8 cellular contexts compared by ENCODE assay signal in the genomic region with DNA sequence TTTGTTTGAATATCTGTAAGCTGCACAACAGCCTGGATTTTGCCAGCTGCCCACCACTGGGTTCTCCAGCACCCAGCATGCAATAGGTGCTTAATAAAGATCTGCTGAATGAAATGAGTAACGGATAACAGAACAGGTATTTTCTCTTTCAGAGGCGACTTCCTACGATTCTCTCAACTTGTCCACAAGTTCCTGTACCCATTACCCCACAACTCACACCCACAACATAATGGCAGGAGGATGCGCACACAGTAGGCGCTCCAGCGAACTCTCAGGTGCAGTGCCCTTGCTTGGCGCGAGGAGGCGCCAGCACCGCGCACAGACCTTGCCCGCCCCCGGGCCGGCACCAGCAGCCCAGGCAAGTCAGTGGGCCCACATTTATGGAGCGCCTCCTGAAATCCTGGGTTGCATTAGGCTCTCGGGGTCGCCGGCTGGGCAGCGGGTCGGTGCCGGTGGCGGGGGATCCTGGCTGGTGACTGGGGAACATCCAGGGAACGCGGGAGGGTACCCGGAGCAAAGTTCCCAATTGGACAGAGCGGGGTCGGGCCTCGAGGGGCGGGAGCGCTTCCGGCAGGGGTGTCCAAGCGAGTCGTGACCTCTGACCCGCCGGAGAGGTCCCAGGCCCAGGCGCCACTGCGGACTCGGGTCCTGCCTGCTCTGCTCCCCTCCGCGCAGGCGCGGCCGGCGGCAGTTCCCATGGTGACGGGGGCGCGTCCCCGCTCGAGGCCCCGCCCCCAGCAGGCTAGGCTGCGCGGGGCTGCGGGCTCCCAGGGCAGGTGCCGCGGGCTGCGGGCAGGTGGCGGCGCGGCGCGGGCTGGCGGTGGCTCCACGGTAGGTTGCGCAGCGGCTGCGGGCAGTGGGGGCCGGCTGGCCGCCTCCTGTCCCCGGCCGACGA. TPM values are rescaled to one million over a fixed set of nuclear protein-coding genes. Genes with fewer than 3 reads are reported as not detected.
A peak's percentile ranks its signal among the peaks of the same experiment; 100 is the strongest.
DNase-seq lines count a peak whose midpoint lies in the region; ATAC-seq, FAIRE-seq and TF ChIP-seq lines count a peak whose summit lies in the region.

Gene KIAA1671, plus strand, starts transcription at position 775 of the 895 bp plus-strand sequence. CDS start 75,284 bp downstream, outside the sequence.

- in situ Hi-C loops in GM13977 (cut with MboI; ENCODE audit: low pct_unique_long_range_greater_than_20kb, low sequenced_read_pairs, unreplicated experiment): no loop called here

- peak; percentile 81 for TF ChIP-seq CTCF in GM13977 (IDR thresholded peaks at IDR 0.05; ENCODE audit: extremely low read depth, insufficient read depth, missing control alignments)
- peak; percentile 17; the same call in 1 of the 2 replicates for TF ChIP-seq CTCF in OCI-LY1 (IDR thresholded peaks at IDR 0.05; ENCODE audit: low read length)
- peak; percentile 99 to 100 for TF ChIP-seq CTCF in endothelial cell of umbilical vein (IDR thresholded peaks at IDR 0.05; ENCODE audit: extremely low read depth in 1 of 2, insufficient read depth in 1 of 2, low read depth in 1 of 2, low read length in 2 of 2)

- H3K27ac ChIP-seq in OCI-LY1 (ENCODE audit: low read depth, low read length, poor library complexity, severe bottlenecking) (no peak within 1 kb of the TSS), endothelial cell of umbilical vein (ENCODE audit: insufficient read depth, low read depth, low read length) (peak within 1 kb of the TSS; percentile 94), Karpas-422 (ENCODE audit: low read length) (no peak within 1 kb of the TSS)

- peak; percentile 97 for DNase-seq in GM13977 (ENCODE audit: low spot score)
- peak; percentile 84 for DNase-seq in activated T-cell treated with anti-CD3 and anti-CD28 coated beads for 1 hour (ENCODE audit: low read depth)
- peak; percentile 87 for DNase-seq in endothelial cell of umbilical vein (ENCODE audit: low read depth, low spot score)
- DNase-seq in midbrain (lab: John Stamatoyannopoulos, UW): peak; percentile 87
- DNase-seq in stimulated activated CD8-positive, alpha-beta memory T cell treated with anti-CD3 and anti-CD28 coated beads, Interleukin-15, amount 100 ng/mL, for 4 hours (ENCODE audit: low read depth in 2 of 2): peak; percentile 64 to 72
- no peak for DNase-seq in Karpas-422

- dilution Hi-C loops in endothelial cell of umbilical vein (cut with MboI; ENCODE audit: extremely low pct_ligation_motif_present, low sequenced_read_pairs): no loop called here

- no peaks in the 10 kb centered on the region for H4K20me1 ChIP-seq in OCI-LY1 (ENCODE audit: insufficient read depth, low read length)
- no peaks in the 10 kb centered on the region for H4K20me1 ChIP-seq in endothelial cell of umbilical vein (replicated peaks; ENCODE audit: control insufficient read depth, extremely low read depth, insufficient read depth, low read length)
- no peaks in the 10 kb centered on the region for H4K20me1 ChIP-seq in Karpas-422 (ENCODE audit: insufficient read depth, low read depth, low read length)

- H3K9me3 ChIP-seq in OCI-LY1 (ENCODE audit: low read length) (no peaks in the 10 kb centered on the region), endothelial cell of umbilical vein (replicated peaks; ENCODE audit: control insufficient read depth, insufficient read depth, low read length) (no peaks in the 10 kb centered on the region), Karpas-422 (ENCODE audit: low read length) (no peaks in the 10 kb centered on the region)

- ATAC-seq in HG03521 (IDR thresholded peaks at IDR 0.05; ENCODE audit: unreplicated experiment): peak; percentile 56

- POLR2A ChIA-PET in endothelial cell of umbilical vein (lab: Charles Lee): no interaction called here

- intact Hi-C loops in endothelial cell of umbilical vein (cut with micrococcal nuclease): loop anchor here (1.0 to 5.0 kb wide), 5 partner anchors 14 to 160 kb away; no protein-coding TSS in a partner anchor

- H3K9me1 ChIP-seq in endothelial cell of umbilical vein (replicated peaks; ENCODE audit: control insufficient read depth, extremely low read depth, insufficient read depth, low read length): no peaks in the 10 kb centered on the region

- H3K9ac ChIP-seq in OCI-LY1 (ENCODE audit: low read length): no peak within 1 kb of the TSS
- peak within 1 kb of the TSS; percentile 97 for H3K9ac ChIP-seq in endothelial cell of umbilical vein (replicated peaks; ENCODE audit: extremely low read depth, insufficient read depth, low read length)
- no peak within 1 kb of the TSS for H3K9ac ChIP-seq in Karpas-422 (ENCODE audit: low read length)

- H3K9me2 ChIP-seq in OCI-LY1 (ENCODE audit: low read depth, low read length) (no peaks in the 10 kb centered on the region), Karpas-422 (replicated peaks; ENCODE audit: insufficient read depth, low read length) (no peaks in the 10 kb centered on the region)

- H3K4me3 ChIP-seq in OCI-LY1 (ENCODE audit: low read depth, low read length, poor library complexity, severe bottlenecking) (no peak within 1 kb of the TSS), endothelial cell of umbilical vein (replicated peaks in 1 of 3; ENCODE audit: insufficient read depth in 1 of 3, low read depth in 1 of 3, low read length in 3 of 3) (peak within 1 kb of the TSS; percentile 56 to 82 (median 70)), Karpas-422 (ENCODE audit: low read length) (no peak within 1 kb of the TSS)

- H2AFZ ChIP-seq in OCI-LY1 (ENCODE audit: low read length) (no peak within 1 kb of the TSS), endothelial cell of umbilical vein (ENCODE audit: low read depth, low read length) (peak within 1 kb of the TSS; percentile 85), Karpas-422 (ENCODE audit: low read length) (no peak within 1 kb of the TSS)

- BruUV-seq in endothelial cell of umbilical vein (replicated peaks; lab: Mats Ljungman, UMichigan): no TSS peak

- H3K4me1 ChIP-seq in OCI-LY1 (ENCODE audit: insufficient read depth, low read length, severe bottlenecking) (no peaks in the 10 kb centered on the region), endothelial cell of umbilical vein (ENCODE audit: control insufficient read depth, extremely low read depth, insufficient read depth, low read length) (peaks cover 9% of the 10 kb centered on the region), Karpas-422 (ENCODE audit: low read length) (no peaks in the 10 kb centered on the region)

- H3K27me3 ChIP-seq in OCI-LY1 (ENCODE audit: insufficient read depth, low read length): no peaks in the 10 kb centered on the region
- peaks cover 0 to 9% of the 10 kb centered on the region in 2 experiments for H3K27me3 ChIP-seq in endothelial cell of umbilical vein (ENCODE audit: control insufficient read depth in 2 of 2, insufficient read depth in 2 of 2, low read length in 2 of 2)
- H3K27me3 ChIP-seq in Karpas-422 (ENCODE audit: low read length): no peaks in the 10 kb centered on the region

- H3K4me2 ChIP-seq in OCI-LY1 (ENCODE audit: low read length) (no peak within 1 kb of the TSS), endothelial cell of umbilical vein (ENCODE audit: insufficient read depth, low read length) (peak within 1 kb of the TSS; percentile 76), Karpas-422 (ENCODE audit: low read depth, low read length, poor library complexity, severe bottlenecking) (no peak within 1 kb of the TSS)

- no peak for TF ChIP-seq POLR2A in endothelial cell of umbilical vein (IDR thresholded peaks at IDR 0.05; ENCODE audit: low read depth, low read length)

- FAIRE-seq in endothelial cell of umbilical vein (lab: Jason Lieb, UNC): peak; percentile 85

- H3F3A ChIP-seq in OCI-LY1 (ENCODE audit: insufficient read depth, low read length): no peaks in the 10 kb centered on the region

- H3K79me2 ChIP-seq in OCI-LY1 (ENCODE audit: insufficient read depth, low read length) (no peaks in the 10 kb centered on the region), endothelial cell of umbilical vein (ENCODE audit: control insufficient read depth, insufficient read depth, low read length) (peaks cover 36% of the 10 kb centered on the region), Karpas-422 (ENCODE audit: low read length) (no peaks in the 10 kb centered on the region)

- CTCF ChIA-PET in endothelial cell of umbilical vein (lab: Charles Lee): interaction anchor here (0.6 to 19.2 kb wide), 10 partner anchors 14 to 224 kb away, joined by 3 to 378 read pairs (median 6); no protein-coding TSS in a partner anchor

- H3K36me3 ChIP-seq in OCI-LY1 (ENCODE audit: insufficient read depth, low read length) (no peaks in the 10 kb centered on the region), endothelial cell of umbilical vein (ENCODE audit: control insufficient read depth in 2 of 2, extremely low read depth in 1 of 2, insufficient read depth in 2 of 2, low read length in 2 of 2) (no peaks in the 10 kb centered on the region), Karpas-422 (ENCODE audit: insufficient read depth, low read length) (no peaks in the 10 kb centered on the region)

TF ChIP-seq in endothelial cell of umbilical vein, 7 proteins besides CTCF, POLR2A, EP300 and RAD21:
- TF ChIP-seq GATA2 (IDR thresholded peaks at IDR 0.05; ENCODE audit: insufficient read depth, insufficient read length, low read depth, low read length) (no peak), MAX (IDR thresholded peaks at IDR 0.05; ENCODE audit: insufficient read depth, insufficient read length) (no peak), FOS (IDR thresholded peaks at IDR 0.05; ENCODE audit: borderline replicate concordance, insufficient read depth, low read length) (no peak), POLR2AphosphoS5 (IDR thresholded peaks at IDR 0.05; ENCODE audit: insufficient read depth, low read depth, low read length) (no peak)
TF ChIP-seq in endothelial cell of umbilical vein: peak in this region for 0.

RNA-seq across cellular contexts. Expression of gene KIAA1671, which starts in this region (rescaled TPM):
- total RNA-seq in endothelial cell of umbilical vein: 78.9 and 85.1 TPM in 2 replicates
- polyA plus RNA-seq in endothelial cell of umbilical vein: 18.9 and 23.1 TPM in 2 replicates
- polyA plus RNA-seq in endothelial cell of umbilical vein (2011; cell fraction: cytosol; rRNA removed): 21.8 and 22.1 TPM in 2 replicates
- 38.5 and 45.9 TPM in 2 replicates for polyA plus RNA-seq in endothelial cell of umbilical vein (2011; cell fraction: nucleus; rRNA removed)
- polyA plus RNA-seq in endothelial cell of umbilical vein (2012): 17.4 and 19.8 TPM in 2 replicates
- 59.2 and 71.7 TPM in 2 replicates for polyA minus RNA-seq in endothelial cell of umbilical vein
- polyA minus RNA-seq in endothelial cell of umbilical vein (2011; cell fraction: cytosol; rRNA and poly(A)+ RNA removed): 10.0 TPM
- polyA minus RNA-seq in endothelial cell of umbilical vein (2011; cell fraction: nucleus; rRNA and poly(A)+ RNA removed): 70.1 and 79.2 TPM in 2 replicates
- total RNA-seq in Karpas-422 (2014; rRNA removed; shearing (Covaris generic); ENCODE audit: low replicate concordance): not detected in 2 replicates

Comparison
In these comparisons a context has a peak if more than half of its experiments do, and no peak if none do; other contexts are left out.
1. RNA of gene KIAA1671 (total RNA-seq): 78.9 to 85.1 TPM in endothelial cell of umbilical vein; not detected in Karpas-422; every median in the first group is over 10 times any median in the second.
2. CTCF ChIP-seq: peak in every context shown above with its lines; median percentile 100 in endothelial cell of umbilical vein; 81 in GM13977; 17 in OCI-LY1.
3. H3K4me3 ChIP-seq: peak in endothelial cell of umbilical vein (3 of 3); none in OCI-LY1 (single experiment) and Karpas-422 (single experiment).